ENCODE assay signal across 8 cellular contexts in the genomic region with DNA sequence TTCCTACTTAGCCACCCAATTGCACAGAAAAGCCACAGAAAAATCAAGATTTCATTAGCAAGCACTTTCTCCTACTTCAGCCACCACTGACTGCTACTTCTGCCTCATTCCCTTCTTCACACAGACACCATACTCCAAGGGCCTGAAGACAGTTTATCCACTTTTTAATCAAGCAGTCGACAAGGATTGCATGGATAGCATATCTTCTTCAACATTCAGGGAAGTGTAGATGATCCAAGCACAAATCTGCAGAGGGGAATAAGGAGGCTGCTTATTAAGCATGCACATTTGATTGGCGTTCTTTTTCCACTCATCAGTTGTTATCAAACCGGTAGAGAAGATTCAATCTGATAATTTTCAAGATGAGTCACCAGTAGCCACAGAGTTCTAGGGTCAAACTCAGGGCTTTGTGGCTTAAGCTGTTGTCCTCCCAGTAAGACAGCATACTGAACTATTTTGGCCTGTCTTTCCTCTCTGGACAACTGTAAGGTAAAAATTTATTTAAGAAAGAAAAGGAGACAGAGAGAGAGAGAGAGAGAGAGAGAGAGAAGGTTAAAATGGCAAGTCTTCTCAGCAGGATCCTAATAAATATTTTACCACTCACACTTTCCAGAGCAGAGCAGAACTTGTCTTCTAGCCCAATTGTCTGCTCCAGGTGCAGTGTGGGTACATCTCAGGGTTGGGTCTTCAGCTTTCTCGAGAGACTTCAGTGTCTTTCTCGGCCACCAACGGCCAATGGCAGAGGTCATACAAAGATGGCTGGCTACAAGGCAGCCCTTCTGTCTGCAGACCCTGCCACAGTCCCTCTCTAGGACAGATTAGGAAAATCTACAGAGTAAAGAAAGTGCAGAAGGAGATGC.
A peak's percentile ranks its signal among the peaks of the same experiment; 100 is the strongest.
DNase-seq lines count a peak whose midpoint lies in the region; ATAC-seq and TF ChIP-seq lines count a peak whose summit lies in the region.

No MANE protein-coding gene starts in this region.

- peaks cover 2% of the 10 kb centered on the region for H3K4me1 Mint-ChIP-seq in progenitor cell of endocrine pancreas (ENCODE audit: low read depth)

- H3K27ac ChIP-seq in angular gyrus (ENCODE audit: low read depth, low read length): peak overlapping the region; percentile 32

- ATAC-seq in GM19397 (IDR thresholded peaks at IDR 0.05; ENCODE audit: unreplicated experiment) (peak; percentile 86), HG03354 (IDR thresholded peaks at IDR 0.05; ENCODE audit: poor library complexity, severe bottlenecking, unreplicated experiment) (peak; percentile 97)
- ATAC-seq in stimulated activated naive CD8-positive, alpha-beta T cell treated with anti-CD3 and anti-CD28 coated beads, Interleukin-15, Interleukin-2, amounts not matched to agents 100 U/mL and 50 U/mL, for 24 hours: peak; percentile 79

- peaks cover 17% of the 10 kb centered on the region for H3K27me3 Mint-ChIP-seq in progenitor cell of endocrine pancreas

- H3K4me3 Mint-ChIP-seq in progenitor cell of endocrine pancreas (ENCODE audit: low read depth): no peak overlapping the region

- no peaks in the 10 kb centered on the region for H3K9me3 Mint-ChIP-seq in progenitor cell of endocrine pancreas (ENCODE audit: low read depth)

- DNase-seq in COLO829 (ENCODE audit: low spot score): peak; percentile 21
- DNase-seq in stimulated activated naive CD8-positive, alpha-beta T cell treated with anti-CD3 and anti-CD28 coated beads, Interleukin-15, Interleukin-2, amounts not matched to agents 100 U/mL and 50 U/mL, for 24 hours: no peak
- DNase-seq in stimulated activated naive CD4-positive, alpha-beta T cell treated with Interleukin-2 at 50 U/mL for 16 hours (lab: John Stamatoyannopoulos, UW): no peak
- DNase-seq in progenitor cell of endocrine pancreas (ENCODE audit: low spot score, unreplicated experiment): no peak
- DNase-seq in NCI-H2107 treated with DMSO at 0.1 percent for 48 hours (lab: John Stamatoyannopoulos, UW; ENCODE audit: unreplicated experiment): no peak

- H3K27ac Mint-ChIP-seq in progenitor cell of endocrine pancreas: no peak overlapping the region

- no peak for TF ChIP-seq CTCF in progenitor cell of endocrine pancreas (IDR thresholded peaks at IDR 0.05; ENCODE audit: unreplicated experiment)

- H3K36me3 Mint-ChIP-seq in progenitor cell of endocrine pancreas (ENCODE audit: insufficient read depth): no peaks in the 10 kb centered on the region
